ENCODE assay signal across 11 cellular contexts in the genomic region with DNA sequence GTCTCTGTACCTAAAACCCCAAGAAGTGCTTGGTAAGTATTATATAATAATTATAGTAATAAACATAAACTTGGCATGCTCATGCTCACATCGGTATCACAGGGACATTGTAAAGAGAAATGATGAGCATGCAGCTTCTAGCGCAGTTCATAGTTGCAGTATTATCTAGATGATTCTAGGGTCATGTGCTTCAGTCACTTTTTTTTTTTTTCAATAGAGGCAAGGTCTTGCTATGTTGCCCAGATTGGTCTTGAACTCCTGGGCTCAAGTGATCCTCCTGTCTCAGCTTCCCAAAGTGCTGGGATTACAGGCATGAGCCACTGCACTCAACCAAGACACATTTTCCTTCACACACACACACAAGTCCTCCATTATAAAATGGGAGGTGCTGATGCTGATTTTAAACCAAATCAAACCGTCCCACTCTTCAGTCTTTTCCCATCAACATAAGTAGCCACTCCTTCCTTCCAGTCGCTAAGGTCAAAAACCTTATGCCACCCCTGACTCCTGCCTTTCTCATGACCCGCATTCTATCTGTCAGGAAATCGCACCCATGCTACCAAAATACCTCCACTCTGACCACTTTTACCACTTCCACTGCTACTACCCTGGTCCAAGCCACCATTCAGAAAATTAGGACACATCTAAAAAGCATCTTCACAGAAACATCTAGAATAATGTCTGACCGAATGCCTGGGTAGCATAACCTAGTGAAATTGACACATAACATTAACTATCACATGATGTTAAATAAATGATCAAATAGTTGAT. TPM values are rescaled to one million over a fixed set of nuclear protein-coding genes. Genes with fewer than 3 reads are reported as not detected.
A peak's percentile ranks its signal among the peaks of the same experiment; 100 is the strongest.
DNase-seq lines count a peak whose midpoint lies in the region; ATAC-seq and TF ChIP-seq lines count a peak whose summit lies in the region.
"Had no signal": no experiment of that assay in that cellular context is flagged by ENCODE, and none has a peak within 500 bp of the region (broad histone marks: within the 10 kb centered on the region; RNA-seq: fewer than 3 reads in every experiment).

No MANE protein-coding gene starts in this region.

- H3K9me3 Mint-ChIP-seq in activated CD8-positive, alpha-beta memory T cell treated with anti-CD3 and anti-CD28 coated beads, Interleukin-2, amount 10 ng/mL, durations not matched to agents 7 days and 5 days (ENCODE audit: low read depth): peaks cover 2% of the 10 kb centered on the region
- peaks cover 0 to 8% (median 0%) of the 10 kb centered on the region in 6 donors for H3K9me3 Mint-ChIP-seq in immature natural killer cell

- peaks cover 15% of the 10 kb centered on the region for H3K4me1 Mint-ChIP-seq in activated CD8-positive, alpha-beta memory T cell treated with anti-CD3 and anti-CD28 coated beads, Interleukin-2, amount 10 ng/mL, durations not matched to agents 7 days and 5 days
- peaks cover 13 to 18% of the 10 kb centered on the region in 2 donors for H3K4me1 Mint-ChIP-seq in immature natural killer cell

- peaks cover 60% of the 10 kb centered on the region for H3K27me3 Mint-ChIP-seq in activated CD8-positive, alpha-beta memory T cell treated with anti-CD3 and anti-CD28 coated beads, Interleukin-2, amount 10 ng/mL, durations not matched to agents 7 days and 5 days
- peaks cover 25 to 57% (median 35%) of the 10 kb centered on the region in 3 donors for H3K27me3 Mint-ChIP-seq in immature natural killer cell (ENCODE audit: low read depth in 3 of 3)

- H3K4me2 ChIP-seq in OCI-LY7 (ENCODE audit: low read length): peak overlapping the region; percentile 80

- H3K36me3 ChIP-seq in OCI-LY7 (ENCODE audit: insufficient read depth, low read length): peaks cover 3% of the 10 kb centered on the region
- H3K36me3 ChIP-seq in stomach: no peaks in the 10 kb centered on the region
- H3K36me3 ChIP-seq in tibial artery: no peaks in the 10 kb centered on the region
- H3K36me3 ChIP-seq: heart left ventricle, upper lobe of right lung had no signal

- no peak for TF ChIP-seq POLR2A in stomach (IDR thresholded peaks at IDR 0.05)

- H3K9me2 ChIP-seq in OCI-LY7 (ENCODE audit: insufficient read depth, low read length): no peaks in the 10 kb centered on the region

- peak; percentile 30 for ATAC-seq in activated CD8-positive, alpha-beta memory T cell treated with anti-CD3 and anti-CD28 coated beads, Interleukin-2, amount 10 ng/mL, durations not matched to agents 7 days and 5 days
- ATAC-seq in HG02973 (IDR thresholded peaks at IDR 0.05; ENCODE audit: unreplicated experiment): no peak

- peaks cover 19% of the 10 kb centered on the region for H3K9me3 ChIP-seq in OCI-LY7 (ENCODE audit: low read length)
- H3K9me3 ChIP-seq in stomach: no peaks in the 10 kb centered on the region
- no peaks in the 10 kb centered on the region for H3K9me3 ChIP-seq in tibial artery
- H3K9me3 ChIP-seq: upper lobe of right lung had no signal

- H3K4me1 ChIP-seq in OCI-LY7 (ENCODE audit: insufficient read depth, low read length, poor library complexity, severe bottlenecking) (peaks cover 81% of the 10 kb centered on the region), stomach (peaks cover under 1 to 30% (median 9%) of the 10 kb centered on the region in 4 donors), tibial artery (peaks cover 0 to 17% (median 6%) of the 10 kb centered on the region in 4 donors)

- H3K27me3 ChIP-seq in stomach (no peaks in the 10 kb centered on the region), tibial artery (no peaks in the 10 kb centered on the region)
- H3K27me3 ChIP-seq: heart left ventricle, upper lobe of right lung had no signal

- no peak overlapping the region for H3K4me3 Mint-ChIP-seq in activated CD8-positive, alpha-beta memory T cell treated with anti-CD3 and anti-CD28 coated beads, Interleukin-2, amount 10 ng/mL, durations not matched to agents 7 days and 5 days
- peak overlapping the region in 2 of 5 donors; percentile 7 to 60 for H3K4me3 Mint-ChIP-seq in immature natural killer cell

- BruUV-seq in OCI-LY7 (replicated peaks; lab: Mats Ljungman, UMichigan): no TSS peak

- CTCF ChIA-PET in activated CD8-positive, alpha-beta memory T cell treated with anti-CD3 and anti-CD28 coated beads, Interleukin-2, amount 10 ng/mL, durations not matched to agents 7 days and 5 days (lab: Charles Lee): interaction anchor here (1.0 to 8.7 kb wide), 12 partner anchors 8 to 231 kb away, joined by 3 to 62 read pairs (median 3); a partner anchor contains a TSS
- CTCF ChIA-PET in OCI-LY7 (lab: Charles Lee; ENCODE audit: unreplicated experiment): no interaction called here

- no peaks in the 10 kb centered on the region for H4K20me1 ChIP-seq in OCI-LY7 (ENCODE audit: insufficient read depth, low read length)

- no peak for TF ChIP-seq EP300 in stomach (IDR thresholded peaks at IDR 0.05)

- no peaks in the 10 kb centered on the region for H3K79me2 ChIP-seq in OCI-LY7 (ENCODE audit: insufficient read depth, low read depth, low read length)

- 52 to 57% (median 55%) methylated on average over 7 of the region's 7 CpGs for WGBS in stomach, 5 donors

- no peak for DNase-seq in activated CD8-positive, alpha-beta memory T cell treated with anti-CD3 and anti-CD28 coated beads, Interleukin-2, amount 10 ng/mL, durations not matched to agents 7 days and 5 days
- DNase-seq in activated CD8-positive, alpha-beta memory T cell treated with anti-CD3 and anti-CD28 coated beads for 24 hours: no peak
- DNase-seq in OCI-LY7 (ENCODE audit: low spot score): peak; percentile 53
- DNase-seq in immature natural killer cell: peak; percentile 37 to 50 (median 39)
- DNase-seq in stomach: no peak
- DNase-seq in SIG-M5 treated with dmso at 0.1 percent for 504 hours (lab: John Stamatoyannopoulos, UW; ENCODE audit: unreplicated experiment): no peak
- no peak for DNase-seq in tibial artery
- DNase-seq: NCI-H2227 treated with DMSO at 0.1 percent for 48 hours had no signal

- H3K27ac ChIP-seq in OCI-LY7 (ENCODE audit: low read depth, low read length, poor library complexity, severe bottlenecking) (peak overlapping the region; percentile 96), stomach (peak overlapping the region in 3 of 5 donors; percentile 1 to 74 (median 38)), tibial artery (no peak overlapping the region)

- intact Hi-C loops in OCI-LY7 (cut with micrococcal nuclease; ENCODE audit: unreplicated experiment) (loop anchor here (1.0 to 2.0 kb wide), 7 partner anchors 8 to 175 kb away; a partner anchor contains a TSS), stomach (cut with DNase I; ENCODE audit: low total_unique reads) (loop anchor here (10.0 kb wide), 1 partner anchor 170 kb away; no protein-coding TSS in a partner anchor), tibial artery (cut with DNase I; ENCODE audit: low total_unique reads) (loop anchor here (10.0 kb wide), 1 partner anchor 180 kb away; no protein-coding TSS in a partner anchor)

- H3K36me3 Mint-ChIP-seq in activated CD8-positive, alpha-beta memory T cell treated with anti-CD3 and anti-CD28 coated beads, Interleukin-2, amount 10 ng/mL, durations not matched to agents 7 days and 5 days: no peaks in the 10 kb centered on the region
- H3K36me3 Mint-ChIP-seq in immature natural killer cell: no peaks in the 10 kb centered on the region

- POLR2A ChIA-PET in OCI-LY7 (lab: Charles Lee): interaction anchor here (0.6 to 2.1 kb wide), 8 partner anchors 9 to 92 kb away, joined by 3 to 12 read pairs (median 4); a partner anchor contains a TSS

- H3K4me3 ChIP-seq in OCI-LY7 (ENCODE audit: low read depth, low read length, poor library complexity, severe bottlenecking): peak overlapping the region; percentile 50
- no peak overlapping the region for H3K4me3 ChIP-seq in stomach
- H3K4me3 ChIP-seq in tibial artery: no peak overlapping the region
- H3K4me3 ChIP-seq: heart left ventricle, upper lobe of right lung had no signal

- H3K27ac Mint-ChIP-seq in activated CD8-positive, alpha-beta memory T cell treated with anti-CD3 and anti-CD28 coated beads, Interleukin-2, amount 10 ng/mL, durations not matched to agents 7 days and 5 days: no peak overlapping the region
- H3K27ac Mint-ChIP-seq in immature natural killer cell: no peak overlapping the region

- TF ChIP-seq CTCF in OCI-LY7 (conservative IDR thresholded peaks at IDR 0.05; ENCODE audit: low read length): no peak
- no peak for TF ChIP-seq CTCF in stomach (IDR thresholded peaks at IDR 0.05)
- no peak for TF ChIP-seq CTCF in tibial artery (IDR thresholded peaks at IDR 0.05)

- peak overlapping the region; percentile 63 for H2AFZ ChIP-seq in OCI-LY7 (ENCODE audit: low read length)

RNA-seq across cellular contexts. Expression of a gene that starts 28.2 kb away (rescaled TPM):
- total RNA-seq in activated CD8-positive, alpha-beta memory T cell treated with anti-CD3 and anti-CD28 coated beads, Interleukin-2, amount 10 ng/mL, durations not matched to agents 7 days and 5 days: under 1 TPM; 0.30 to 0.96 TPM
- 61.0 and 86.9 TPM in 2 replicates for total RNA-seq in OCI-LY7 (2014; rRNA removed; shearing (Covaris generic))
- total RNA-seq in OCI-LY7 (2022) (70.2 and 83.5 TPM in 2 replicates), stomach (10 to 100 TPM; 35.2 to 89.3 (median 67.8) TPM)
- polyA plus RNA-seq in immature natural killer cell (1 to 10 TPM in 1 of 3 donors, under 1 TPM in 2; 0.35 to 2.0 (median 0.77) TPM), stomach (10 to 100 TPM; 42.2 to 79.7 (median 47.0) TPM)

RNA-seq across cellular contexts. Expression of a gene that starts 50.3 kb away (rescaled TPM):
- total RNA-seq in activated CD8-positive, alpha-beta memory T cell treated with anti-CD3 and anti-CD28 coated beads, Interleukin-2, amount 10 ng/mL, durations not matched to agents 7 days and 5 days: 10 to 100 TPM; 26.2 to 30.8 TPM
- total RNA-seq in OCI-LY7 (2014; rRNA removed; shearing (Covaris generic)): 17.0 and 18.1 TPM in 2 replicates
- 60.8 and 65.2 TPM in 2 replicates for total RNA-seq in OCI-LY7 (2022)
- polyA plus RNA-seq in immature natural killer cell: 10 to 100 TPM; 34.1 to 57.1 (median 40.6) TPM
- 10 to 100 TPM in 3 of 5 donors, 1 to 10 TPM in 2; 2.6 to 34.5 (median 14.3) TPM for total RNA-seq in stomach
- polyA plus RNA-seq in stomach: 10 to 100 TPM in 2 of 3 donors, 1 to 10 TPM in 1; 8.3 to 11.8 (median 10.6) TPM

Comparison
In these comparisons a context has a peak if more than half of its experiments do, and no peak if none do; other contexts are left out.
1. DNase-seq: peak in OCI-LY7 (single experiment) and immature natural killer cell (3 of 3); none in activated CD8-positive, alpha-beta memory T cell treated with anti-CD3 and anti-CD28 coated beads, Interleukin-2, amount 10 ng/mL, durations not matched to agents 7 days and 5 days (single experiment), activated CD8-positive, alpha-beta memory T cell treated with anti-CD3 and anti-CD28 coated beads for 24 hours (single experiment), stomach (single experiment), SIG-M5 treated with dmso at 0.1 percent for 504 hours (single experiment) and tibial artery (0 of 2).
2. H3K27ac ChIP-seq: peak in OCI-LY7 (single experiment) and stomach (3 of 5); none in tibial artery (0 of 2).
3. RNA of a gene that starts 28.2 kb away (total RNA-seq): 61.0 to 86.9 TPM in OCI-LY7 and 35.2 to 89.3 TPM in stomach; 0.30 to 0.96 TPM in activated CD8-positive, alpha-beta memory T cell treated with anti-CD3 and anti-CD28 coated beads, Interleukin-2, amount 10 ng/mL, durations not matched to agents 7 days and 5 days; every median in the first group is over 10 times any median in the second.